Comparison of ENCODE assay signal across 23 cellular contexts in the genomic region with DNA sequence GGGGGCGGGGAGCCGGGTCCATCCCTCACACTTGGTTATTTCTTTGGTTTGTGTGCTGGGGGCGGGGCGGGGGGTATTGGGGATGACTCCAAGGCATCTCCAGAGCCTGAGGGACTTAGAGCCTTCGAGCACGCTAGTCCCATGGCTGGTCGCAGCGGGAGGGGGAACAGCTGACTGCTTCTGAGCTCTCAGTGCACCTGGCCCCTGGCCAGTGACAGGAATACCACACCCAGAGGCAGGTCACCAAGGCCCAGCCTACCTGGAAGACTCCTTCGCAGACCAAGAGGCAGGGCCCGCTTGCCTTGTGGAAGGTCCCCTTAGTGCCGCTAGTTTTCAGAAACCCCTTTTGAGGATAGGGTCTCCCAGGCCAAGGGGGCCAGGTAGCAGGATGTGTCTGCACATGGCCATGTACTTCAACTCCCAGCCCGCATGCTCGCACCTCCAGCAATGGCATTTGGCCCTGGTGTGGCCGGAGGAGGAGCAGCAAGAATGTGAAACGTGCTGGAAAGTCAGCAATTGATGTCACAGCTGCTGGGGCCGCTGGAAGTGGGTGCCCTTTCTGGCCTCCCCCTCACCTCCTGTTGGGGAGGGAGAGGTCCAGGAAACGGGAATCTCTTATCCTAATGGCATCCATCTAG. TPM values are rescaled to one million over a fixed set of nuclear protein-coding genes. Genes with fewer than 3 reads are reported as not detected.
DNase-seq lines count a peak whose midpoint lies in the region; TF ChIP-seq lines count a peak whose summit lies in the region.
"Had no signal": no experiment of that assay in that cellular context is flagged by ENCODE, and none has a peak within 500 bp of the region (broad histone marks: within the 10 kb centered on the region; RNA-seq: fewer than 3 reads in every experiment).

No MANE protein-coding gene starts in this region.

- H3K4me3 Mint-ChIP-seq in CD4-positive, alpha-beta memory T cell: no peak overlapping the region
- H3K4me3 Mint-ChIP-seq: activated CD4-positive, alpha-beta T cell treated with anti-CD3 and anti-CD28 coated beads, Interleukin-2, amount 10 ng/mL, durations not matched to agents 24 days and 14 days; activated naive CD4-positive, alpha-beta T cell treated with anti-CD3 and anti-CD28 coated beads, Interleukin-2, amount 10 ng/mL, durations not matched to agents 7 days and 5 days; CD8-positive, alpha-beta T cell; memory B cell had no signal

- H3K23ac ChIP-seq in mesenchymal stem cell (ENCODE audit: low read length in 2 of 2): no peak overlapping the region

- no peak overlapping the region for H2BK12ac ChIP-seq in mesenchymal stem cell (ENCODE audit: low read length in 2 of 2)

- H3K27ac Mint-ChIP-seq in CD4-positive, alpha-beta memory T cell: no peak overlapping the region
- H3K27ac Mint-ChIP-seq: activated CD4-positive, alpha-beta T cell treated with anti-CD3 and anti-CD28 coated beads, Interleukin-2, amount 10 ng/mL, durations not matched to agents 24 days and 14 days; activated naive CD4-positive, alpha-beta T cell treated with anti-CD3 and anti-CD28 coated beads, Interleukin-2, amount 10 ng/mL, durations not matched to agents 7 days and 5 days; CD8-positive, alpha-beta T cell; memory B cell had no signal

- peak overlapping the region; percentile 34 for H4K91ac ChIP-seq in mesenchymal stem cell (ENCODE audit: low read length)

- H3K4me1 ChIP-seq in HUES6 (ENCODE audit: control insufficient read depth, insufficient read depth, low read length) (peaks cover 14% of the 10 kb centered on the region), mesenchymal stem cell (ENCODE audit: control insufficient read depth, insufficient read depth, low read depth, low read length) (peaks cover 24% of the 10 kb centered on the region), spleen (peaks cover 0 to 10% (median 3%) of the 10 kb centered on the region in 6 donors)
- H3K4me1 ChIP-seq in CD4-positive, alpha-beta memory T cell (ENCODE audit: insufficient read depth, low read length): peaks cover 4% of the 10 kb centered on the region

- no peak overlapping the region for H2AK5ac ChIP-seq in mesenchymal stem cell (ENCODE audit: low read length, severe bottlenecking)

- H3K27me3 ChIP-seq in HUES6 (ENCODE audit: control insufficient read depth, insufficient read depth, low read length): peaks cover 28% of the 10 kb centered on the region
- H3K27me3 ChIP-seq in mesenchymal stem cell (ENCODE audit: control insufficient read depth in 1 of 2, insufficient read depth in 1 of 2, low read length in 2 of 2): no peaks in the 10 kb centered on the region
- H3K27me3 ChIP-seq in spleen (replicated peaks in 1 of 7): no peaks in the 10 kb centered on the region
- no peaks in the 10 kb centered on the region for H3K27me3 ChIP-seq in CD4-positive, alpha-beta memory T cell (ENCODE audit: insufficient read depth, low read length)
- H3K27me3 ChIP-seq: ascending aorta, sigmoid colon had no signal

- no peak overlapping the region for H3K4ac ChIP-seq in mesenchymal stem cell (ENCODE audit: low read depth in 1 of 2, low read length in 2 of 2)

- no peak overlapping the region for H2AFZ ChIP-seq in mesenchymal stem cell (ENCODE audit: low read depth, low read length)

- peaks cover 0 to 1% (median 0%) of the 10 kb centered on the region in 8 donors for H3K9me3 Mint-ChIP-seq in CD4-positive, alpha-beta memory T cell
- H3K9me3 Mint-ChIP-seq: activated CD4-positive, alpha-beta T cell treated with anti-CD3 and anti-CD28 coated beads, Interleukin-2, amount 10 ng/mL, durations not matched to agents 24 days and 14 days; activated naive CD4-positive, alpha-beta T cell treated with anti-CD3 and anti-CD28 coated beads, Interleukin-2, amount 10 ng/mL, durations not matched to agents 7 days and 5 days; CD8-positive, alpha-beta T cell; memory B cell had no signal

- CTCF ChIA-PET in CD4-positive, alpha-beta memory T cell (lab: Charles Lee; ENCODE audit: partially characterized antibody): interaction anchor here (1.0 kb wide), 1 partner anchor 43 kb away, joined by 3 read pairs; no protein-coding TSS in a partner anchor

- H3K4me3 ChIP-seq in HUES6 (ENCODE audit: low read depth, low read length) (peak overlapping the region; percentile 37; the same call in 1 of the 2 replicates), coronary artery (peak overlapping the region; percentile 70), mesenchymal stem cell (ENCODE audit: insufficient read depth in 1 of 2, low read depth in 1 of 2, low read length in 2 of 2) (no peak overlapping the region), foreskin fibroblast (ENCODE audit: low read depth in 1 of 2, low read length in 2 of 2) (no peak overlapping the region), spleen (no peak overlapping the region)
- H3K4me3 ChIP-seq in CD4-positive, alpha-beta memory T cell (ENCODE audit: low read length in 2 of 2): no peak overlapping the region

- no peak overlapping the region for H2BK120ac ChIP-seq in mesenchymal stem cell (ENCODE audit: low read depth, low read length)

- no peak overlapping the region for H3K4me2 ChIP-seq in mesenchymal stem cell (ENCODE audit: low read length, poor library complexity, severe bottlenecking)

- POLR2A ChIA-PET in CD4-positive, alpha-beta memory T cell (lab: Charles Lee; ENCODE audit: partially characterized antibody): no interaction called here

- WGBS in mesenchymal stem cell: 68% methylated on average over 15 of the region's 17 CpGs
- WGBS in spleen, 5 donors: 86 to 92% (median 89%) methylated on average over 14 to 17 of the region's 17 CpGs

- DNase-seq in coronary artery (ENCODE audit: low spot score) (no peak), mesenchymal stem cell (no peak), NCI-H748 (lab: John Stamatoyannopoulos, UW; ENCODE audit: unreplicated experiment) (no peak), foreskin fibroblast (no peak), spleen (no peak)
- DNase-seq in CD4-positive, alpha-beta memory T cell: no peak
- DNase-seq: ACHN; activated CD4-positive, alpha-beta T cell treated with anti-CD3 and anti-CD28 coated beads, Interleukin-2, amount 10 ng/mL, durations not matched to agents 24 days and 14 days; activated naive CD4-positive, alpha-beta T cell treated with anti-CD3 and anti-CD28 coated beads, Interleukin-2, amount 10 ng/mL, durations not matched to agents 7 days and 5 days; activated T-cell treated with anti-CD3 and anti-CD28 coated beads for 4 hours; DND-41; MM.1S; NCI-H2081; NCI-H774; occipital lobe; sigmoid colon; stimulated activated CD4-positive, alpha-beta T cell treated with anti-CD3 and anti-CD28 coated beads, Interleukin-2, amount 100 ng/mL, for 48 hours had no signal

- H2BK15ac ChIP-seq in mesenchymal stem cell (ENCODE audit: low read depth, poor library complexity, severe bottlenecking): no peak overlapping the region

- no peak for TF ChIP-seq POLR2A in spleen (IDR thresholded peaks at IDR 0.05)

- TF ChIP-seq CTCF in 22Rv1 (IDR thresholded peaks at IDR 0.05): no peak
- TF ChIP-seq CTCF in coronary artery (IDR thresholded peaks at IDR 0.05): no peak
- no peak for TF ChIP-seq CTCF in foreskin fibroblast (IDR thresholded peaks at IDR 0.05; ENCODE audit: low read depth, low read length)
- TF ChIP-seq CTCF in spleen (IDR thresholded peaks at IDR 0.05 in 8 of 11, conservative IDR thresholded peaks at IDR 0.05 in 3 of 11): no peak

- peaks cover 49% of the 10 kb centered on the region for H3K79me1 ChIP-seq in mesenchymal stem cell (replicated peaks; ENCODE audit: low read length, poor library complexity, severe bottlenecking)

- H3K14ac ChIP-seq in mesenchymal stem cell (ENCODE audit: low read length in 2 of 2): no peak overlapping the region

- no peak overlapping the region for H3K18ac ChIP-seq in mesenchymal stem cell (ENCODE audit: low read depth in 1 of 2, low read length in 2 of 2)

- H3K36me3 ChIP-seq in HUES6 (ENCODE audit: control insufficient read depth, insufficient read depth, low read length) (peaks cover 41% of the 10 kb centered on the region), mesenchymal stem cell (ENCODE audit: control insufficient read depth in 1 of 2, insufficient read depth in 2 of 2, low read depth in 1 of 2, low read length in 2 of 2) (peaks cover 74 to 85% of the 10 kb centered on the region in 2 experiments), spleen (peaks cover 0 to 94% (median 38%) of the 10 kb centered on the region in 6 donors)
- H3K36me3 ChIP-seq in CD4-positive, alpha-beta memory T cell (ENCODE audit: insufficient read depth, low read length): peaks cover 8% of the 10 kb centered on the region

- H4K8ac ChIP-seq in mesenchymal stem cell (ENCODE audit: low read length): peak overlapping the region; percentile 41

- H3K4me1 Mint-ChIP-seq in CD4-positive, alpha-beta memory T cell: peaks cover 3 to 16% (median 6%) of the 10 kb centered on the region in 4 donors
- H3K4me1 Mint-ChIP-seq: activated CD4-positive, alpha-beta T cell treated with anti-CD3 and anti-CD28 coated beads, Interleukin-2, amount 10 ng/mL, durations not matched to agents 24 days and 14 days had no signal

- H2BK5ac ChIP-seq in mesenchymal stem cell (ENCODE audit: low read depth, low read length, poor library complexity, severe bottlenecking): no peak overlapping the region

- no peaks in the 10 kb centered on the region for H3K27me3 Mint-ChIP-seq in CD4-positive, alpha-beta memory T cell
- H3K27me3 Mint-ChIP-seq: activated CD4-positive, alpha-beta T cell treated with anti-CD3 and anti-CD28 coated beads, Interleukin-2, amount 10 ng/mL, durations not matched to agents 24 days and 14 days; memory B cell had no signal

- H3K36me3 Mint-ChIP-seq in CD4-positive, alpha-beta memory T cell: peaks cover 16 to 28% of the 10 kb centered on the region in 2 donors
- H3K36me3 Mint-ChIP-seq: activated naive CD4-positive, alpha-beta T cell treated with anti-CD3 and anti-CD28 coated beads, Interleukin-2, amount 10 ng/mL, durations not matched to agents 7 days and 5 days had no signal

- peak overlapping the region; percentile 87 for H3K27ac ChIP-seq in 22Rv1
- H3K27ac ChIP-seq in HUES6 (ENCODE audit: low read depth, low read length): no peak overlapping the region
- H3K27ac ChIP-seq in coronary artery: no peak overlapping the region
- no peak overlapping the region for H3K27ac ChIP-seq in mesenchymal stem cell (ENCODE audit: low read length, poor library complexity, severe bottlenecking)
- H3K27ac ChIP-seq in spleen: no peak overlapping the region
- H3K27ac ChIP-seq in CD4-positive, alpha-beta memory T cell (ENCODE audit: low read depth, low read length): no peak overlapping the region
- H3K27ac ChIP-seq: ascending aorta had no signal

- H3K9me3 ChIP-seq in HUES6 (ENCODE audit: control insufficient read depth, insufficient read depth, low read depth, low read length) (no peaks in the 10 kb centered on the region), mesenchymal stem cell (ENCODE audit: control insufficient read depth, low read length) (no peaks in the 10 kb centered on the region), spleen (no peaks in the 10 kb centered on the region)
- H3K9me3 ChIP-seq in CD4-positive, alpha-beta memory T cell (ENCODE audit: control insufficient read depth in 1 of 2, low read length in 2 of 2): no peaks in the 10 kb centered on the region
- H3K9me3 ChIP-seq: ascending aorta, sigmoid colon had no signal

- intact Hi-C loops in spleen (cut with DNase I; ENCODE audit: low total_unique reads): loop anchor here (5.0 to 10.0 kb wide), 2 partner anchors 46 to 178 kb away; no protein-coding TSS in a partner anchor
- intact Hi-C loops in CD4-positive, alpha-beta memory T cell (cut with micrococcal nuclease): no loop called here

- H3K9ac ChIP-seq in HUES6 (ENCODE audit: low read length) (no peak overlapping the region), mesenchymal stem cell (ENCODE audit: low read length) (no peak overlapping the region)

RNA-seq across cellular contexts. Expression of a gene that starts 40.3 kb away (rescaled TPM):
- 55.8 TPM for polyA plus RNA-seq in mesenchymal stem cell (2013, experiment 1 of 2)
- polyA plus RNA-seq in mesenchymal stem cell (2013, experiment 2 of 2): 53.0 TPM
- total RNA-seq in spleen: 10 to 100 TPM; 43.2 to 94.4 (median 73.0) TPM
- polyA plus RNA-seq in spleen: 10 to 100 TPM; 21.8 to 79.1 (median 51.2) TPM
- 10 to 100 TPM; 52.9 to 65.8 TPM for total RNA-seq in CD4-positive, alpha-beta memory T cell
- 1 to 10 TPM; 3.0 to 9.5 TPM for polyA plus RNA-seq in CD4-positive, alpha-beta memory T cell

RNA-seq across cellular contexts. Expression of a gene that starts 40.9 kb away (rescaled TPM):
- polyA plus RNA-seq in mesenchymal stem cell (2013, experiment 1 of 2): not detected
- polyA plus RNA-seq in mesenchymal stem cell (2013, experiment 2 of 2): not detected
- total RNA-seq in spleen: not detected
- polyA plus RNA-seq in spleen: not detected
- not detected for total RNA-seq in CD4-positive, alpha-beta memory T cell
- polyA plus RNA-seq in CD4-positive, alpha-beta memory T cell: not detected
- total RNA-seq: activated CD4-positive, alpha-beta T cell treated with anti-CD3 and anti-CD28 coated beads, Interleukin-2, amount 10 ng/mL, durations not matched to agents 24 days and 14 days; ascending aorta; CD8-positive, alpha-beta T cell; endothelial cell of umbilical vein; occipital lobe; sigmoid colon had no signal
- polyA plus RNA-seq: endothelial cell of umbilical vein, sigmoid colon had no signal

RNA-seq across cellular contexts. Expression of a gene that starts 43.3 kb away (rescaled TPM):
- polyA plus RNA-seq in mesenchymal stem cell (2013, experiment 1 of 2): 56.8 TPM
- polyA plus RNA-seq in mesenchymal stem cell (2013, experiment 2 of 2): 53.5 TPM
- 10 to 100 TPM; 27.1 to 47.8 (median 38.2) TPM for total RNA-seq in spleen
- 10 to 100 TPM; 43.0 to 73.4 (median 45.9) TPM for polyA plus RNA-seq in spleen
- 10 to 100 TPM; 42.6 to 48.7 TPM for total RNA-seq in CD4-positive, alpha-beta memory T cell
- polyA plus RNA-seq in CD4-positive, alpha-beta memory T cell: 10 to 100 TPM; 48.9 to 66.7 TPM

RNA-seq across cellular contexts. Expression of a gene that starts 46.0 kb away (rescaled TPM):
- 72.5 TPM for polyA plus RNA-seq in mesenchymal stem cell (2013, experiment 1 of 2)
- 69.4 TPM for polyA plus RNA-seq in mesenchymal stem cell (2013, experiment 2 of 2)
- total RNA-seq in spleen: 100 to 1,000 TPM in 1 of 7 donors, 10 to 100 TPM in 6; 72.9 to 102 (median 77.6) TPM
- 100 to 1,000 TPM in 2 of 3 donors, 10 to 100 TPM in 1; 83.9 to 183 (median 136) TPM for polyA plus RNA-seq in spleen
- 100 to 1,000 TPM; 123 to 126 TPM for total RNA-seq in CD4-positive, alpha-beta memory T cell
- 10 to 100 TPM; 51.2 to 62.2 TPM for polyA plus RNA-seq in CD4-positive, alpha-beta memory T cell

Comparison
In these comparisons a context has a peak if more than half of its experiments do, and no peak if none do; other contexts are left out.
1. H3K4me3 ChIP-seq: peak in HUES6 (single experiment) and coronary artery (single experiment); none in mesenchymal stem cell (0 of 2), foreskin fibroblast (0 of 2), spleen (0 of 8) and CD4-positive, alpha-beta memory T cell (0 of 2).